1 cellular context compared by ENCODE assay signal in the genomic region with DNA sequence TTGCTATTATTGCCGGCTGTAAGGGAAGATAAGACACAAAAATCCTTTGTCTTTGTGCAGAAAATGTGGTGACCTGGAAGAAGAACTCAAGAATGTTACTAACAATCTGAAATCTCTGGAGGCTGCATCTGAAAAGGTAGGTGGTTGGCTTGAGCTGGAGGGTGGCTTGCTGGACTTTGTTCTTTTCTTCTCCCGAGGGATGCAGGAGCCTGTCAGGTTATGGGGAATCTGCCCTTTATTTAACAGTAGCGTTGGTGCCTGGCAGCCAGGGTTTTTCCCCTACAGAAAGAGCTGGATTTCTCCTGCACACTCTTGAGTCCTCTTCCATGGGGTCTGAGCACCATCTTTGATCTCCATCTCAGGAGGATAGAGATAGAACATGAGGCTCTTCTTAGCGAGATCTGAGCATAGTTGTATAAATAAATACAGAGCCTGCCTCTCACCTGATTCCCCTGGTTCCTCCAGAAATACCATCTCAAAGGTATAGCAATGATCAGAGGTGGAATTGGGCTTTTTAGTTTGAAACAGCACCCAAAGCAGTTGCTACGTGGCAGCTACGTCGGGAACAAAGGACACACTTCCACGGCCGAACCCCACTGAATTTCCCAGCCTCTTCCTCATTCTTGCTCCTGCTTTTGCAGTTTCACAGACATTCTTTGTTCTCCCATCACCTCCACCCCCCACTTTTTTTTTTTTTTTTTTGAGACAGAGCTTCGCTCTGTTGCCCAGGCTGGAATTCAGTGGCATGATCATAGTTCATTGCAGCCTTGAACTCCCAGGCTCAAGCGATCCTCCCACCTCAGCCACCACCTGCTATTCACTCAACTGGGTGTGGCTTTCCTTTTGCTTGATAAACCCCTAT.
TF ChIP-seq lines count a peak whose summit lies in the region.

No MANE protein-coding gene starts in this region.

TF ChIP-seq in HepG2, 621 proteins besides CTCF, POLR2A, EP300 and RAD21 (continued from another document and continues in another):
- TF ChIP-seq, protein P1, sequence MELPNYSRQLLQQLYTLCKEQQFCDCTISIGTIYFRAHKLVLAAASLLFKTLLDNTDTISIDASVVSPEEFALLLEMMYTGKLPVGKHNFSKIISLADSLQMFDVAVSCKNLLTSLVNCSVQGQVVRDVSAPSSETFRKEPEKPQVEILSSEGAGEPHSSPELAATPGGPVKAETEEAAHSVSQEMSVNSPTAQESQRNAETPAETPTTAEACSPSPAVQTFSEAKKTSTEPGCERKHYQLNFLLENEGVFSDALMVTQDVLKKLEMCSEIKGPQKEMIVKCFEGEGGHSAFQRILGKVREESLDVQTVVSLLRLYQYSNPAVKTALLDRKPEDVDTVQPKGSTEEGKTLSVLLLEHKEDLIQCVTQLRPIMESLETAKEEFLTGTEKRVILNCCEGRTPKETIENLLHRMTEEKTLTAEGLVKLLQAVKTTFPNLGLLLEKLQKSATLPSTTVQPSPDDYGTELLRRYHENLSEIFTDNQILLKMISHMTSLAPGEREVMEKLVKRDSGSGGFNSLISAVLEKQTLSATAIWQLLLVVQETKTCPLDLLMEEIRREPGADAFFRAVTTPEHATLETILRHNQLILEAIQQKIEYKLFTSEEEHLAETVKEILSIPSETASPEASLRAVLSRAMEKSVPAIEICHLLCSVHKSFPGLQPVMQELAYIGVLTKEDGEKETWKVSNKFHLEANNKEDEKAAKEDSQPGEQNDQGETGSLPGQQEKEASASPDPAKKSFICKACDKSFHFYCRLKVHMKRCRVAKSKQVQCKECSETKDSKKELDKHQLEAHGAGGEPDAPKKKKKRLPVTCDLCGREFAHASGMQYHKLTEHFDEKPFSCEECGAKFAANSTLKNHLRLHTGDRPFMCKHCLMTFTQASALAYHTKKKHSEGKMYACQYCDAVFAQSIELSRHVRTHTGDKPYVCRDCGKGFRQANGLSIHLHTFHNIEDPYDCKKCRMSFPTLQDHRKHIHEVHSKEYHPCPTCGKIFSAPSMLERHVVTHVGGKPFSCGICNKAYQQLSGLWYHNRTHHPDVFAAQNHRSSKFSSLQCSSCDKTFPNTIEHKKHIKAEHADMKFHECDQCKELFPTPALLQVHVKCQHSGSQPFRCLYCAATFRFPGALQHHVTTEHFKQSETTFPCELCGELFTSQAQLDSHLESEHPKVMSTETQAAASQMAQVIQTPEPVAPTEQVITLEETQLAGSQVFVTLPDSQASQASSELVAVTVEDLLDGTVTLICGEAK (IDR thresholded peaks at IDR 0.05): no peak
- TF ChIP-seq, protein P1 (CRISPR knock-in tag; IDR thresholded peaks at IDR 0.05): no peak
- TF ChIP-seq NFKBIZ (CRISPR knock-in tag; IDR thresholded peaks at IDR 0.05): no peak
- TF ChIP-seq, protein P2, sequence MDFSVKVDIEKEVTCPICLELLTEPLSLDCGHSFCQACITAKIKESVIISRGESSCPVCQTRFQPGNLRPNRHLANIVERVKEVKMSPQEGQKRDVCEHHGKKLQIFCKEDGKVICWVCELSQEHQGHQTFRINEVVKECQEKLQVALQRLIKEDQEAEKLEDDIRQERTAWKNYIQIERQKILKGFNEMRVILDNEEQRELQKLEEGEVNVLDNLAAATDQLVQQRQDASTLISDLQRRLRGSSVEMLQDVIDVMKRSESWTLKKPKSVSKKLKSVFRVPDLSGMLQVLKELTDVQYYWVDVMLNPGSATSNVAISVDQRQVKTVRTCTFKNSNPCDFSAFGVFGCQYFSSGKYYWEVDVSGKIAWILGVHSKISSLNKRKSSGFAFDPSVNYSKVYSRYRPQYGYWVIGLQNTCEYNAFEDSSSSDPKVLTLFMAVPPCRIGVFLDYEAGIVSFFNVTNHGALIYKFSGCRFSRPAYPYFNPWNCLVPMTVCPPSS (IDR thresholded peaks at IDR 0.05): no peak
- TF ChIP-seq HMG20A (CRISPR knock-in tag; IDR thresholded peaks at IDR 0.05; ENCODE audit: borderline replicate concordance): no peak
- no peak for TF ChIP-seq ZNF674 (CRISPR knock-in tag; IDR thresholded peaks at IDR 0.05; ENCODE audit: low read depth)
- TF ChIP-seq ELF3 (CRISPR knock-in tag; IDR thresholded peaks at IDR 0.05): peak; percentile 97
- no peak for TF ChIP-seq SAFB2 (CRISPR knock-in tag; IDR thresholded peaks at IDR 0.05; ENCODE audit: borderline replicate concordance, low read depth)
- TF ChIP-seq ZNF781 (CRISPR knock-in tag; IDR thresholded peaks at IDR 0.05; ENCODE audit: borderline replicate concordance, not compliant biosample characterization): no peak
- no peak; the same call in 1 of the 2 replicates for TF ChIP-seq KDM5A (IDR thresholded peaks at IDR 0.05; ENCODE audit: borderline replicate concordance, low read length)
- TF ChIP-seq SNRNP70 (IDR thresholded peaks at IDR 0.05; ENCODE audit: low read depth, low read length): no peak
- TF ChIP-seq, protein P3, sequence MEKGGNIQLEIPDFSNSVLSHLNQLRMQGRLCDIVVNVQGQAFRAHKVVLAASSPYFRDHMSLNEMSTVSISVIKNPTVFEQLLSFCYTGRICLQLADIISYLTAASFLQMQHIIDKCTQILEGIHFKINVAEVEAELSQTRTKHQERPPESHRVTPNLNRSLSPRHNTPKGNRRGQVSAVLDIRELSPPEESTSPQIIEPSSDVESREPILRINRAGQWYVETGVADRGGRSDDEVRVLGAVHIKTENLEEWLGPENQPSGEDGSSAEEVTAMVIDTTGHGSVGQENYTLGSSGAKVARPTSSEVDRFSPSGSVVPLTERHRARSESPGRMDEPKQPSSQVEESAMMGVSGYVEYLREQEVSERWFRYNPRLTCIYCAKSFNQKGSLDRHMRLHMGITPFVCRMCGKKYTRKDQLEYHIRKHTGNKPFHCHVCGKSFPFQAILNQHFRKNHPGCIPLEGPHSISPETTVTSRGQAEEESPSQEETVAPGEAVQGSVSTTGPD (CRISPR knock-in tag; IDR thresholded peaks at IDR 0.05): no peak
- TF ChIP-seq, protein P4, sequence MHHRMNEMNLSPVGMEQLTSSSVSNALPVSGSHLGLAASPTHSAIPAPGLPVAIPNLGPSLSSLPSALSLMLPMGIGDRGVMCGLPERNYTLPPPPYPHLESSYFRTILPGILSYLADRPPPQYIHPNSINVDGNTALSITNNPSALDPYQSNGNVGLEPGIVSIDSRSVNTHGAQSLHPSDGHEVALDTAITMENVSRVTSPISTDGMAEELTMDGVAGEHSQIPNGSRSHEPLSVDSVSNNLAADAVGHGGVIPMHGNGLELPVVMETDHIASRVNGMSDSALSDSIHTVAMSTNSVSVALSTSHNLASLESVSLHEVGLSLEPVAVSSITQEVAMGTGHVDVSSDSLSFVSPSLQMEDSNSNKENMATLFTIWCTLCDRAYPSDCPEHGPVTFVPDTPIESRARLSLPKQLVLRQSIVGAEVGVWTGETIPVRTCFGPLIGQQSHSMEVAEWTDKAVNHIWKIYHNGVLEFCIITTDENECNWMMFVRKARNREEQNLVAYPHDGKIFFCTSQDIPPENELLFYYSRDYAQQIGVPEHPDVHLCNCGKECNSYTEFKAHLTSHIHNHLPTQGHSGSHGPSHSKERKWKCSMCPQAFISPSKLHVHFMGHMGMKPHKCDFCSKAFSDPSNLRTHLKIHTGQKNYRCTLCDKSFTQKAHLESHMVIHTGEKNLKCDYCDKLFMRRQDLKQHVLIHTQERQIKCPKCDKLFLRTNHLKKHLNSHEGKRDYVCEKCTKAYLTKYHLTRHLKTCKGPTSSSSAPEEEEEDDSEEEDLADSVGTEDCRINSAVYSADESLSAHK (CRISPR knock-in tag; IDR thresholded peaks at IDR 0.05; ENCODE audit: borderline replicate concordance): no peak
- no peak for TF ChIP-seq TBL1XR1 (IDR thresholded peaks at IDR 0.05; ENCODE audit: borderline replicate concordance, low read length, partially characterized antibody)
- TF ChIP-seq, protein P5, sequence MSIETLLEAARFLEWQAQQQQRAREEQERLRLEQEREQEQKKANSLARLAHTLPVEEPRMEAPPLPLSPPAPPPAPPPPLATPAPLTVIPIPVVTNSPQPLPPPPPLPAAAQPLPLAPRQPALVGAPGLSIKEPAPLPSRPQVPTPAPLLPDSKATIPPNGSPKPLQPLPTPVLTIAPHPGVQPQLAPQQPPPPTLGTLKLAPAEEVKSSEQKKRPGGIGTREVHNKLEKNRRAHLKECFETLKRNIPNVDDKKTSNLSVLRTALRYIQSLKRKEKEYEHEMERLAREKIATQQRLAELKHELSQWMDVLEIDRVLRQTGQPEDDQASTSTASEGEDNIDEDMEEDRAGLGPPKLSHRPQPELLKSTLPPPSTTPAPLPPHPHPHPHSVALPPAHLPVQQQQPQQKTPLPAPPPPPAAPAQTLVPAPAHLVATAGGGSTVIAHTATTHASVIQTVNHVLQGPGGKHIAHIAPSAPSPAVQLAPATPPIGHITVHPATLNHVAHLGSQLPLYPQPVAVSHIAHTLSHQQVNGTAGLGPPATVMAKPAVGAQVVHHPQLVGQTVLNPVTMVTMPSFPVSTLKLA (IDR thresholded peaks at IDR 0.05): no peak
- TF ChIP-seq, protein P6, sequence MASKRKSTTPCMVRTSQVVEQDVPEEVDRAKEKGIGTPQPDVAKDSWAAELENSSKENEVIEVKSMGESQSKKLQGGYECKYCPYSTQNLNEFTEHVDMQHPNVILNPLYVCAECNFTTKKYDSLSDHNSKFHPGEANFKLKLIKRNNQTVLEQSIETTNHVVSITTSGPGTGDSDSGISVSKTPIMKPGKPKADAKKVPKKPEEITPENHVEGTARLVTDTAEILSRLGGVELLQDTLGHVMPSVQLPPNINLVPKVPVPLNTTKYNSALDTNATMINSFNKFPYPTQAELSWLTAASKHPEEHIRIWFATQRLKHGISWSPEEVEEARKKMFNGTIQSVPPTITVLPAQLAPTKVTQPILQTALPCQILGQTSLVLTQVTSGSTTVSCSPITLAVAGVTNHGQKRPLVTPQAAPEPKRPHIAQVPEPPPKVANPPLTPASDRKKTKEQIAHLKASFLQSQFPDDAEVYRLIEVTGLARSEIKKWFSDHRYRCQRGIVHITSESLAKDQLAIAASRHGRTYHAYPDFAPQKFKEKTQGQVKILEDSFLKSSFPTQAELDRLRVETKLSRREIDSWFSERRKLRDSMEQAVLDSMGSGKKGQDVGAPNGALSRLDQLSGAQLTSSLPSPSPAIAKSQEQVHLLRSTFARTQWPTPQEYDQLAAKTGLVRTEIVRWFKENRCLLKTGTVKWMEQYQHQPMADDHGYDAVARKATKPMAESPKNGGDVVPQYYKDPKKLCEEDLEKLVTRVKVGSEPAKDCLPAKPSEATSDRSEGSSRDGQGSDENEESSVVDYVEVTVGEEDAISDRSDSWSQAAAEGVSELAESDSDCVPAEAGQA (IDR thresholded peaks at IDR 0.05; ENCODE audit: low read depth): no peak
- TF ChIP-seq, protein P6 (CRISPR knock-in tag; IDR thresholded peaks at IDR 0.05; ENCODE audit: borderline replicate concordance): no peak
- no peak for TF ChIP-seq ZNF33B (CRISPR knock-in tag; IDR thresholded peaks at IDR 0.05)
- no peak for TF ChIP-seq POGZ (CRISPR knock-in tag; IDR thresholded peaks at IDR 0.05)
- no peak for TF ChIP-seq TMF1 (CRISPR knock-in tag; IDR thresholded peaks at IDR 0.05; ENCODE audit: low read depth)
- no peak for TF ChIP-seq GPN1 (CRISPR knock-in tag; IDR thresholded peaks at IDR 0.05; ENCODE audit: borderline replicate concordance)
- peak; percentile 20; the same call in 1 of the 2 replicates for TF ChIP-seq ZBTB7B (CRISPR knock-in tag; IDR thresholded peaks at IDR 0.05)
- no peak for TF ChIP-seq ZNF24 (IDR thresholded peaks at IDR 0.05)
- no peak for TF ChIP-seq KLF6 (CRISPR knock-in tag; IDR thresholded peaks at IDR 0.05)
- TF ChIP-seq, protein P7, sequence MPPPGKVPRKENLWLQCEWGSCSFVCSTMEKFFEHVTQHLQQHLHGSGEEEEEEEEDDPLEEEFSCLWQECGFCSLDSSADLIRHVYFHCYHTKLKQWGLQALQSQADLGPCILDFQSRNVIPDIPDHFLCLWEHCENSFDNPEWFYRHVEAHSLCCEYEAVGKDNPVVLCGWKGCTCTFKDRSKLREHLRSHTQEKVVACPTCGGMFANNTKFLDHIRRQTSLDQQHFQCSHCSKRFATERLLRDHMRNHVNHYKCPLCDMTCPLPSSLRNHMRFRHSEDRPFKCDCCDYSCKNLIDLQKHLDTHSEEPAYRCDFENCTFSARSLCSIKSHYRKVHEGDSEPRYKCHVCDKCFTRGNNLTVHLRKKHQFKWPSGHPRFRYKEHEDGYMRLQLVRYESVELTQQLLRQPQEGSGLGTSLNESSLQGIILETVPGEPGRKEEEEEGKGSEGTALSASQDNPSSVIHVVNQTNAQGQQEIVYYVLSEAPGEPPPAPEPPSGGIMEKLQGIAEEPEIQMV (CRISPR knock-in tag; IDR thresholded peaks at IDR 0.05; ENCODE audit: low read depth): no peak
- no peak for TF ChIP-seq ZNF335 (CRISPR knock-in tag; IDR thresholded peaks at IDR 0.05)
- no peak for TF ChIP-seq SETDB1 (CRISPR knock-in tag; IDR thresholded peaks at IDR 0.05; ENCODE audit: borderline replicate concordance)
- no peak for TF ChIP-seq MZF1 (CRISPR knock-in tag; IDR thresholded peaks at IDR 0.05; ENCODE audit: borderline replicate concordance)
